8 cellular contexts compared by ENCODE assay signal in the genomic region with DNA sequence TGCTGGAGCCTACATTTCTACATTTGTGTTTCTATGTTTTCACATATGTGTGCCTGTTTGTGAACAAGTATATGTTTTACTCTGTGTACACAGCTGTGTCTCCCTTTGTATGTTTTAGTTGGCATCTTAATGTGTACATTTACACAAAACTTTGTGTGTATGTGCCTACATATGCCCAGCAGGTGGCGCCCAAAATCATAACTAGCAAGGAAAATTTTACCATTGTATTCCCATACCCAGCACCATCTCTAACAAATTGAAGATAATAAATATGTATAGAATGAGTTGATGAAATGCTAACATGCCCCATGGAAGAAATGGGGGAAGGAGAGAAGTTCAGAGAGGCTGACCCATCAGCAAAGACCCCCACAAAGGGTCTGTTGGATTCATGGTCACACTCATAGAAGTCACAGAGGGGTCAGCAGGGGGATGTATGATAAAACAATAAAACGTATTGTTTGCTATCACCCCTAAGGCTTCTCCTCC. TPM values are rescaled to one million over a fixed set of nuclear protein-coding genes. Genes with fewer than 3 reads are reported as not detected.
A peak's percentile ranks its signal among the peaks of the same experiment; 100 is the strongest.
DNase-seq lines count a peak whose midpoint lies in the region; ATAC-seq and TF ChIP-seq lines count a peak whose summit lies in the region.

No MANE protein-coding gene starts in this region.

- no peak overlapping the region for H4K91ac ChIP-seq in mesenchymal stem cell (ENCODE audit: low read length)

- H2BK5ac ChIP-seq in mesenchymal stem cell (ENCODE audit: low read depth, low read length, poor library complexity, severe bottlenecking) = no peak overlapping the region

- H4K8ac ChIP-seq in mesenchymal stem cell (ENCODE audit: low read length) = no peak overlapping the region

- peak; percentile 86 for TF ChIP-seq CTCF in CD4-positive, alpha-beta T cell (IDR thresholded peaks at IDR 0.05)

- peak overlapping the region; percentile 23 for H3K4me3 Mint-ChIP-seq in CD4-positive, alpha-beta T cell

- no peak overlapping the region for H2AFZ ChIP-seq in mesenchymal stem cell (ENCODE audit: low read depth, low read length)

- peaks cover 6% of the 10 kb centered on the region for H3K4me1 ChIP-seq in mesenchymal stem cell (ENCODE audit: control insufficient read depth, insufficient read depth, low read depth, low read length)

- no peak overlapping the region for H3K14ac ChIP-seq in mesenchymal stem cell (ENCODE audit: low read length in 2 of 2)

- H2BK120ac ChIP-seq in mesenchymal stem cell (ENCODE audit: low read depth, low read length) = no peak overlapping the region

- H3K4me1 Mint-ChIP-seq in CD4-positive, alpha-beta T cell (ENCODE audit: low read depth) = peaks cover 50% of the 10 kb centered on the region

- DNase-seq in CD4-positive, alpha-beta T cell = peak; percentile 67 to 82 (median 72)
- DNase-seq in NCI-H524 treated with DMSO at 0.1 percent for 48 hours (lab: John Stamatoyannopoulos, UW) (peak; percentile 17), dermis blood vessel endothelial cell (peak; percentile 87), mesenchymal stem cell (peak; percentile 74)
- peak; percentile 81 for DNase-seq in activated CD4-positive, alpha-beta T cell treated with anti-CD3 and anti-CD28 coated beads, Interleukin-2, amount 50 U/mL, for 1 hour
- peak; percentile 52 to 60 for DNase-seq in stimulated activated CD8-positive, alpha-beta memory T cell treated with anti-CD3 and anti-CD28 coated beads, Interleukin-2, amount 100 ng/mL, for 48 hours (ENCODE audit: low read depth in 2 of 2)

- POLR2A ChIA-PET in CD4-positive, alpha-beta T cell (lab: Charles Lee) = interaction anchor here (0.6 to 14.3 kb wide), 8 partner anchors 10 to 142 kb away, joined by 3 to 230 read pairs (median 9); partner anchors contain the start of gene EML4

- no peaks in the 10 kb centered on the region for H3K9me3 ChIP-seq in CD4-positive, alpha-beta T cell (ENCODE audit: control insufficient read depth, low read length)
- peaks cover 3% of the 10 kb centered on the region for H3K9me3 ChIP-seq in mesenchymal stem cell (ENCODE audit: control insufficient read depth, low read length)

- H3K23ac ChIP-seq in mesenchymal stem cell (ENCODE audit: low read length in 2 of 2) = no peak overlapping the region

- H3K4ac ChIP-seq in mesenchymal stem cell (ENCODE audit: low read depth in 1 of 2, low read length in 2 of 2) = no peak overlapping the region

- intact Hi-C loops in CD4-positive, alpha-beta T cell (cut with DNase I, micrococcal nuclease) = loop anchor here (1.0 to 5.0 kb wide), 8 partner anchors 37 to 266 kb away; partner anchors contain the start of genes COX7A2L (in 1 of the 2) and EML4 (in 1 of the 2)

- H3K27ac Mint-ChIP-seq in CD4-positive, alpha-beta T cell = peak overlapping the region; percentile 41

- no peak overlapping the region for H2AK5ac ChIP-seq in mesenchymal stem cell (ENCODE audit: low read length, severe bottlenecking)

- no peaks in the 10 kb centered on the region for H3K9me3 Mint-ChIP-seq in CD4-positive, alpha-beta T cell

- no peak overlapping the region for H3K4me3 ChIP-seq in mesenchymal stem cell (ENCODE audit: insufficient read depth in 1 of 2, low read depth in 1 of 2, low read length in 2 of 2)

- no peak overlapping the region for H2BK15ac ChIP-seq in mesenchymal stem cell (ENCODE audit: low read depth, poor library complexity, severe bottlenecking)

- H3K27ac ChIP-seq in CD4-positive, alpha-beta T cell (ENCODE audit: low read depth, low read length) = no peak overlapping the region
- no peak overlapping the region for H3K27ac ChIP-seq in mesenchymal stem cell (ENCODE audit: low read length, poor library complexity, severe bottlenecking)

- peak; percentile 69 for ATAC-seq in CD4-positive, alpha-beta T cell (ENCODE audit: poor library complexity)
- ATAC-seq in HG02642 (IDR thresholded peaks at IDR 0.05; ENCODE audit: poor library complexity, unreplicated experiment) = peak; percentile 35
- ATAC-seq in HG02798 (IDR thresholded peaks at IDR 0.05; ENCODE audit: poor library complexity, unreplicated experiment) = no peak

- no peaks in the 10 kb centered on the region for H3K27me3 Mint-ChIP-seq in CD4-positive, alpha-beta T cell

- H3K79me1 ChIP-seq in mesenchymal stem cell (replicated peaks; ENCODE audit: low read length, poor library complexity, severe bottlenecking) = no peaks in the 10 kb centered on the region

- H3K36me3 Mint-ChIP-seq in CD4-positive, alpha-beta T cell (ENCODE audit: low read depth) = no peaks in the 10 kb centered on the region

- WGBS in mesenchymal stem cell = no CpG with 5 or more reads among the region's 2 CpGs

- CTCF ChIA-PET in CD4-positive, alpha-beta T cell (lab: Charles Lee) = interaction anchor here (0.6 to 2.2 kb wide), 15 partner anchors 10 to 266 kb away, joined by 3 to 10 read pairs (median 4); partner anchors contain the start of gene COX7A2L

- H3K36me3 ChIP-seq in mesenchymal stem cell (ENCODE audit: control insufficient read depth in 1 of 2, insufficient read depth in 2 of 2, low read depth in 1 of 2, low read length in 2 of 2) = no peaks in the 10 kb centered on the region

- no peak overlapping the region for H3K9ac ChIP-seq in mesenchymal stem cell (ENCODE audit: low read length)

- H3K4me2 ChIP-seq in mesenchymal stem cell (ENCODE audit: low read length, poor library complexity, severe bottlenecking) = no peak overlapping the region

- no peak overlapping the region for H3K18ac ChIP-seq in mesenchymal stem cell (ENCODE audit: low read depth in 1 of 2, low read length in 2 of 2)

- no peaks in the 10 kb centered on the region for H3K27me3 ChIP-seq in CD4-positive, alpha-beta T cell (ENCODE audit: control insufficient read depth, insufficient read depth, low read length)
- peaks cover 0 to 6% of the 10 kb centered on the region in 2 experiments for H3K27me3 ChIP-seq in mesenchymal stem cell (ENCODE audit: control insufficient read depth in 1 of 2, insufficient read depth in 1 of 2, low read length in 2 of 2)

- no peak overlapping the region for H2BK12ac ChIP-seq in mesenchymal stem cell (ENCODE audit: low read length in 2 of 2)

RNA-seq across cellular contexts. Expression of gene PKDCC, which starts 48.1 kb away (rescaled TPM):
- total RNA-seq in CD4-positive, alpha-beta T cell = not detected
- 2.0 and 2.6 TPM in 2 replicates for total RNA-seq in dermis blood vessel endothelial cell
- 35.7 TPM for polyA plus RNA-seq in mesenchymal stem cell (2013, experiment 1 of 2)
- polyA plus RNA-seq in mesenchymal stem cell (2013, experiment 2 of 2) = 35.3 TPM

Comparison
In these comparisons a context has a peak if more than half of its experiments do, and no peak if none do; other contexts are left out.
1. DNase-seq: peak in every context shown above with its lines; median percentile 87 in dermis blood vessel endothelial cell; 81 in activated CD4-positive, alpha-beta T cell treated with anti-CD3 and anti-CD28 coated beads, Interleukin-2, amount 50 U/mL, for 1 hour; 74 in mesenchymal stem cell; 72 in CD4-positive, alpha-beta T cell; 56 in stimulated activated CD8-positive, alpha-beta memory T cell treated with anti-CD3 and anti-CD28 coated beads, Interleukin-2, amount 100 ng/mL, for 48 hours; 17 in NCI-H524 treated with DMSO at 0.1 percent for 48 hours.